Comparison of ENCODE assay signal across 10 cellular contexts in genomic region chr20:38875170-38875993, GRCh38. TPM values are rescaled to one million over a fixed set of nuclear protein-coding genes. Genes with fewer than 3 reads are reported as not detected.
DNase-seq lines count a peak whose midpoint lies in the region; ATAC-seq, FAIRE-seq and TF ChIP-seq lines count a peak whose summit lies in the region.
"Had no signal": no experiment of that assay in that cellular context is flagged by ENCODE, and none has a peak within 500 bp of the region (broad histone marks: within the 10 kb centered on the region; RNA-seq: fewer than 3 reads in every experiment).

No MANE protein-coding gene starts in this region.

- no peaks in the 10 kb centered on the region for H3K4me1 ChIP-seq in pancreas

- DNase-seq in OCI-M2 (lab: John Stamatoyannopoulos, UW; ENCODE audit: unreplicated experiment) (peak; percentile 51), pancreas (no peak), SKM-1 treated with dmso at 0.1 percent for 144 hours (lab: John Stamatoyannopoulos, UW; ENCODE audit: unreplicated experiment) (no peak), globus pallidus (ENCODE audit: low spot score) (no peak), omental fat pad (ENCODE audit: low spot score) (no peak)
- DNase-seq in activated naive CD8-positive, alpha-beta T cell treated with anti-CD3 and anti-CD28 coated beads, Interleukin-2, amount 10 ng/mL, durations not matched to agents 7 days and 5 days = peak; percentile 66

- ATAC-seq in GM18873 (IDR thresholded peaks at IDR 0.05; ENCODE audit: low FRiP score, unreplicated experiment) (peak; percentile 59), HG02798 (IDR thresholded peaks at IDR 0.05; ENCODE audit: poor library complexity, unreplicated experiment) (peak; percentile 65), pancreas (peak in 3 of 4 donors; percentile 29 to 57 (median 54)), omental fat pad (ENCODE audit: low FRiP score) (no peak)
- peak; percentile 55 for ATAC-seq in activated naive CD8-positive, alpha-beta T cell treated with anti-CD3 and anti-CD28 coated beads, Interleukin-2, amount 10 ng/mL, durations not matched to agents 7 days and 5 days (ENCODE audit: low read depth)

- no peak overlapping the region for H3K4me3 ChIP-seq in pancreas
- H3K4me3 ChIP-seq: SK-N-MC had no signal

- no peaks in the 10 kb centered on the region for H3K36me3 ChIP-seq in pancreas

- TF ChIP-seq CTCF in pancreas (IDR thresholded peaks at IDR 0.05) = no peak
- no peak for TF ChIP-seq CTCF in omental fat pad (IDR thresholded peaks at IDR 0.05)

- no peaks in the 10 kb centered on the region for H3K9me3 ChIP-seq in pancreas

- intact Hi-C loops in pancreas (cut with DNase I) = no loop called here

- H3K4me3 Mint-ChIP-seq in activated naive CD8-positive, alpha-beta T cell treated with anti-CD3 and anti-CD28 coated beads, Interleukin-2, amount 10 ng/mL, durations not matched to agents 7 days and 5 days = peak overlapping the region; percentile 76

- WGBS in pancreas, 2 donors = 8 to 13% methylated on average over 11 of the region's 11 CpGs

- no peaks in the 10 kb centered on the region for H3K9me3 Mint-ChIP-seq in activated naive CD8-positive, alpha-beta T cell treated with anti-CD3 and anti-CD28 coated beads, Interleukin-2, amount 10 ng/mL, durations not matched to agents 7 days and 5 days

- H3K36me3 Mint-ChIP-seq in activated naive CD8-positive, alpha-beta T cell treated with anti-CD3 and anti-CD28 coated beads, Interleukin-2, amount 10 ng/mL, durations not matched to agents 7 days and 5 days = peaks cover 19% of the 10 kb centered on the region

- H3K27me3 Mint-ChIP-seq in activated naive CD8-positive, alpha-beta T cell treated with anti-CD3 and anti-CD28 coated beads, Interleukin-2, amount 10 ng/mL, durations not matched to agents 7 days and 5 days = no peaks in the 10 kb centered on the region

- H3K4me1 Mint-ChIP-seq in activated naive CD8-positive, alpha-beta T cell treated with anti-CD3 and anti-CD28 coated beads, Interleukin-2, amount 10 ng/mL, durations not matched to agents 7 days and 5 days = peaks cover 72% of the 10 kb centered on the region

- no peaks in the 10 kb centered on the region for H3K27me3 ChIP-seq in pancreas

- peak overlapping the region; percentile 87 for H3K27ac Mint-ChIP-seq in activated naive CD8-positive, alpha-beta T cell treated with anti-CD3 and anti-CD28 coated beads, Interleukin-2, amount 10 ng/mL, durations not matched to agents 7 days and 5 days

- no peak for FAIRE-seq in pancreas (lab: Jason Lieb, UNC)
- FAIRE-seq: islet of Langerhans had no signal

- H3K27ac ChIP-seq in pancreas = no peak overlapping the region
- H3K27ac ChIP-seq: SK-N-MC had no signal

- POLR2A ChIA-PET in activated naive CD8-positive, alpha-beta T cell treated with anti-CD3 and anti-CD28 coated beads, Interleukin-2, amount 10 ng/mL, durations not matched to agents 7 days and 5 days (lab: Charles Lee) = interaction anchor here (0.7 to 5.1 kb wide), 12 partner anchors 8 to 127 kb away, joined by 3 to 38 read pairs (median 4); partner anchors contain the start of genes ACTR5, DHX35 and PPP1R16B

RNA-seq across cellular contexts. Expression of gene FAM83D, which starts 50.8 kb away (rescaled TPM):
- total RNA-seq in activated naive CD8-positive, alpha-beta T cell treated with anti-CD3 and anti-CD28 coated beads, Interleukin-2, amount 10 ng/mL, durations not matched to agents 7 days and 5 days = 10 to 100 TPM; 14.4 to 15.4 TPM
- under 1 TPM in 5 of 6 donors, not detected in 1; 0.06 to 0.34 (median 0.22) TPM for total RNA-seq in pancreas
- polyA plus RNA-seq in pancreas = under 1 TPM; 0.12 to 0.38 TPM
- 1 to 10 TPM in 3 of 4 donors, under 1 TPM in 1; 0.93 to 3.2 (median 1.3) TPM for total RNA-seq in omental fat pad

Comparison
In these comparisons a context has a peak if more than half of its experiments do, and no peak if none do; other contexts are left out.
1. DNase-seq: peak in OCI-M2 (single experiment) and activated naive CD8-positive, alpha-beta T cell treated with anti-CD3 and anti-CD28 coated beads, Interleukin-2, amount 10 ng/mL, durations not matched to agents 7 days and 5 days (single experiment); none in pancreas (0 of 6), SKM-1 treated with dmso at 0.1 percent for 144 hours (single experiment), globus pallidus (single experiment) and omental fat pad (single experiment).